7 cellular contexts compared by ENCODE assay signal in genomic region chr6:26754801-26755200, GRCh38.
DNase-seq lines count a peak whose midpoint lies in the region; ATAC-seq, FAIRE-seq and TF ChIP-seq lines count a peak whose summit lies in the region.
"Not testable (repeated sequence)": the region's sequence is repeated elsewhere in the genome, so short reads cannot be mapped to it uniquely, and the experiment has no call there.

No MANE protein-coding gene starts in this region.

- not testable (repeated sequence) for H4K20me1 ChIP-seq in astrocyte (ENCODE audit: insufficient read depth, low read length)

- H3K18ac ChIP-seq in mesenchymal stem cell (ENCODE audit: low read depth in 1 of 2, low read length in 2 of 2); neuronal stem cell (ENCODE audit: low read length): not testable (repeated sequence)

- H3K23ac ChIP-seq in mesenchymal stem cell (ENCODE audit: low read length in 2 of 2); neuronal stem cell (ENCODE audit: low read depth, low read length, poor library complexity): not testable (repeated sequence)

- H3K27ac ChIP-seq in CD4-positive, alpha-beta memory T cell (ENCODE audit: low read depth, low read length); HUES64 (ENCODE audit: low read depth, low read length); astrocyte (ENCODE audit: low read depth, low read length); mesenchymal stem cell (ENCODE audit: low read length, poor library complexity, severe bottlenecking); neuronal stem cell (replicated peaks; ENCODE audit: low read length): not testable (repeated sequence)

- intact Hi-C loops in CD4-positive, alpha-beta memory T cell (cut with micrococcal nuclease); activated CD4-positive, alpha-beta T cell treated with anti-CD3 and anti-CD28 coated beads for 36 hours (cut with DNase I, micrococcal nuclease): not testable (repeated sequence)

- not testable (repeated sequence) for H2AFZ ChIP-seq in astrocyte (ENCODE audit: low read depth, low read length); mesenchymal stem cell (ENCODE audit: low read depth, low read length)
- peak overlapping the region; percentile 53 for H2AFZ ChIP-seq in neuronal stem cell (ENCODE audit: low read length)

- H3K36me3 Mint-ChIP-seq in CD4-positive, alpha-beta memory T cell; astrocyte (ENCODE audit: low read depth, unreplicated experiment): not testable (repeated sequence)
- H3K36me3 Mint-ChIP-seq in activated CD4-positive, alpha-beta T cell treated with anti-CD3 and anti-CD28 coated beads for 36 hours (ENCODE audit: low read depth) = peaks cover 24% of the 10 kb centered on the region

- not testable (repeated sequence) for H2AK5ac ChIP-seq in mesenchymal stem cell (ENCODE audit: low read length, severe bottlenecking); neuronal stem cell (ENCODE audit: low read depth, low read length)

- peak overlapping the region in 2 of 8 donors; percentile 29 to 47 for H3K4me3 Mint-ChIP-seq in CD4-positive, alpha-beta memory T cell
- peak overlapping the region; percentile 27 for H3K4me3 Mint-ChIP-seq in activated CD4-positive, alpha-beta T cell treated with anti-CD3 and anti-CD28 coated beads for 36 hours
- H3K4me3 Mint-ChIP-seq in astrocyte (ENCODE audit: unreplicated experiment) = peak overlapping the region; percentile 90

- peak overlapping the region; percentile 62 for H3K4me2 ChIP-seq in astrocyte (ENCODE audit: low read length)
- H3K4me2 ChIP-seq in mesenchymal stem cell (ENCODE audit: low read length, poor library complexity, severe bottlenecking) = peak overlapping the region; percentile 79
- peak overlapping the region; percentile 52 for H3K4me2 ChIP-seq in neuronal stem cell (ENCODE audit: insufficient read depth, low read length, poor library complexity, severe bottlenecking)

- H3K79me2 ChIP-seq in astrocyte (ENCODE audit: insufficient read depth, low read length) = not testable (repeated sequence)

- TF ChIP-seq CTCF in astrocyte (IDR thresholded peaks at IDR 0.05; ENCODE audit: insufficient read depth, low read depth, low read length); fibroblast of mammary gland (conservative IDR thresholded peaks at IDR 0.05; ENCODE audit: control insufficient read depth, insufficient read depth, low read depth, low read length): not testable (repeated sequence)

- H2BK5ac ChIP-seq in mesenchymal stem cell (ENCODE audit: low read depth, low read length, poor library complexity, severe bottlenecking); neuronal stem cell (ENCODE audit: low read length): not testable (repeated sequence)

- H3K14ac ChIP-seq in mesenchymal stem cell (ENCODE audit: low read length in 2 of 2); neuronal stem cell (ENCODE audit: low read length): not testable (repeated sequence)

- CTCF ChIA-PET in CD4-positive, alpha-beta memory T cell (lab: Charles Lee; ENCODE audit: partially characterized antibody); activated CD4-positive, alpha-beta T cell treated with anti-CD3 and anti-CD28 coated beads for 36 hours (lab: Charles Lee): not testable (repeated sequence)

- 0% methylated on average over 20 of the region's 20 CpGs for WGBS in HUES64
- under 1% methylated on average over 20 of the region's 20 CpGs for WGBS in mesenchymal stem cell
- no CpG with 5 or more reads among the region's 20 CpGs for WGBS in neuronal stem cell (ENCODE audit: extremely low coverage in 2 of 2, insufficient read length in 2 of 2, insufficient replicate concordance in 1 of 2), 2 donors

- H3K27ac Mint-ChIP-seq in CD4-positive, alpha-beta memory T cell = peak overlapping the region in 5 of 7 donors; percentile 42 to 83 (median 79)
- not testable (repeated sequence) for H3K27ac Mint-ChIP-seq in activated CD4-positive, alpha-beta T cell treated with anti-CD3 and anti-CD28 coated beads for 36 hours; astrocyte (ENCODE audit: unreplicated experiment)

- not testable (repeated sequence) for ATAC-seq in activated CD4-positive, alpha-beta T cell treated with anti-CD3 and anti-CD28 coated beads for 36 hours

- not testable (repeated sequence) for H3K36me3 ChIP-seq in CD4-positive, alpha-beta memory T cell (ENCODE audit: insufficient read depth, low read length); HUES64 (ENCODE audit: insufficient read depth, low read length); astrocyte (ENCODE audit: insufficient read depth, low read length); mesenchymal stem cell (ENCODE audit: control insufficient read depth in 1 of 2, insufficient read depth in 2 of 2, low read depth in 1 of 2, low read length in 2 of 2); neuronal stem cell (replicated peaks in 1 of 2; ENCODE audit: control insufficient read depth in 2 of 2, insufficient read depth in 2 of 2, low read length in 2 of 2)

- H3K4me1 ChIP-seq in CD4-positive, alpha-beta memory T cell (ENCODE audit: insufficient read depth, low read length); HUES64 (ENCODE audit: insufficient read depth, low read length); astrocyte (ENCODE audit: insufficient read depth, low read length); mesenchymal stem cell (ENCODE audit: control insufficient read depth, insufficient read depth, low read depth, low read length); neuronal stem cell (ENCODE audit: control insufficient read depth in 2 of 2, insufficient read depth in 1 of 2, low read depth in 1 of 2, low read length in 2 of 2): not testable (repeated sequence)

- H3K4ac ChIP-seq in mesenchymal stem cell (ENCODE audit: low read depth in 1 of 2, low read length in 2 of 2); neuronal stem cell (ENCODE audit: low read length): not testable (repeated sequence)

- not testable (repeated sequence) for H2BK15ac ChIP-seq in mesenchymal stem cell (ENCODE audit: low read depth, poor library complexity, severe bottlenecking); neuronal stem cell (ENCODE audit: low read length)

- H3K9me3 ChIP-seq in CD4-positive, alpha-beta memory T cell (ENCODE audit: control insufficient read depth in 1 of 2, low read length in 2 of 2); HUES64 (ENCODE audit: insufficient read depth, low read depth, low read length); astrocyte (ENCODE audit: insufficient read depth, low read depth, low read length); mesenchymal stem cell (ENCODE audit: control insufficient read depth, low read length); neuronal stem cell (replicated peaks in 1 of 2; ENCODE audit: control insufficient read depth in 2 of 2, insufficient read depth in 1 of 2, low read depth in 1 of 2, low read length in 2 of 2): not testable (repeated sequence)

- peaks cover 13 to 29% of the 10 kb centered on the region in 2 donors for H3K27me3 Mint-ChIP-seq in CD4-positive, alpha-beta memory T cell
- H3K27me3 Mint-ChIP-seq in activated CD4-positive, alpha-beta T cell treated with anti-CD3 and anti-CD28 coated beads for 36 hours = peaks cover 49% of the 10 kb centered on the region
- peaks cover 47% of the 10 kb centered on the region for H3K27me3 Mint-ChIP-seq in astrocyte (ENCODE audit: low read depth, unreplicated experiment)

- FAIRE-seq in astrocyte (lab: Jason Lieb, UNC) = not testable (repeated sequence)

- not testable (repeated sequence) for H3K79me1 ChIP-seq in mesenchymal stem cell (replicated peaks; ENCODE audit: low read length, poor library complexity, severe bottlenecking); neuronal stem cell (ENCODE audit: low read depth, low read length)

- H2BK12ac ChIP-seq in mesenchymal stem cell (ENCODE audit: low read length in 2 of 2); neuronal stem cell (ENCODE audit: low read length): not testable (repeated sequence)

- not testable (repeated sequence) for H3K27me3 ChIP-seq in CD4-positive, alpha-beta memory T cell (ENCODE audit: insufficient read depth, low read length)
- peaks cover 39% of the 10 kb centered on the region for H3K27me3 ChIP-seq in HUES64 (ENCODE audit: insufficient read depth, low read length)
- H3K27me3 ChIP-seq in astrocyte (ENCODE audit: insufficient read depth, low read length) = peaks cover 11% of the 10 kb centered on the region
- peaks cover 14 to 17% of the 10 kb centered on the region in 2 experiments for H3K27me3 ChIP-seq in mesenchymal stem cell (ENCODE audit: control insufficient read depth in 1 of 2, insufficient read depth in 1 of 2, low read length in 2 of 2)
- peaks cover 3 to 25% (median 18%) of the 10 kb centered on the region in 3 experiments for H3K27me3 ChIP-seq in neuronal stem cell (ENCODE audit: control insufficient read depth in 3 of 3, insufficient read depth in 3 of 3, low read depth in 1 of 3, low read length in 3 of 3)

- not testable (repeated sequence) for H2BK120ac ChIP-seq in mesenchymal stem cell (ENCODE audit: low read depth, low read length); neuronal stem cell (ENCODE audit: low read depth, low read length)

- POLR2A ChIA-PET in CD4-positive, alpha-beta memory T cell (lab: Charles Lee; ENCODE audit: partially characterized antibody); activated CD4-positive, alpha-beta T cell treated with anti-CD3 and anti-CD28 coated beads for 36 hours (lab: Charles Lee): not testable (repeated sequence)

- H3K9ac ChIP-seq in HUES64 (ENCODE audit: low read depth, low read length); astrocyte (ENCODE audit: low read length); mesenchymal stem cell (ENCODE audit: low read length); neuronal stem cell (ENCODE audit: low read depth, low read length, poor library complexity): not testable (repeated sequence)

- peaks cover 0 to 39% (median 18%) of the 10 kb centered on the region in 8 donors for H3K9me3 Mint-ChIP-seq in CD4-positive, alpha-beta memory T cell
- H3K9me3 Mint-ChIP-seq in activated CD4-positive, alpha-beta T cell treated with anti-CD3 and anti-CD28 coated beads for 36 hours (ENCODE audit: low read depth) = peaks cover 17% of the 10 kb centered on the region
- H3K9me3 Mint-ChIP-seq in astrocyte (ENCODE audit: unreplicated experiment) = not testable (repeated sequence)

- not testable (repeated sequence) for DNase-seq in CD4-positive, alpha-beta memory T cell; activated CD4-positive, alpha-beta T cell treated with anti-CD3 and anti-CD28 coated beads for 36 hours; astrocyte (ENCODE audit: low read depth); fibroblast of mammary gland (ENCODE audit: low read depth); mesenchymal stem cell; neuronal stem cell (ENCODE audit: low spot score)

- H4K8ac ChIP-seq in mesenchymal stem cell (ENCODE audit: low read length); neuronal stem cell (ENCODE audit: low read depth, low read length): not testable (repeated sequence)

- H4K91ac ChIP-seq in mesenchymal stem cell (ENCODE audit: low read length); neuronal stem cell (ENCODE audit: low read depth, low read length, poor library complexity): not testable (repeated sequence)

- not testable (repeated sequence) for H3K4me1 Mint-ChIP-seq in CD4-positive, alpha-beta memory T cell; activated CD4-positive, alpha-beta T cell treated with anti-CD3 and anti-CD28 coated beads for 36 hours
- H3K4me1 Mint-ChIP-seq in astrocyte (ENCODE audit: low read depth, unreplicated experiment) = peaks cover 11% of the 10 kb centered on the region

- not testable (repeated sequence) for H3K4me3 ChIP-seq in CD4-positive, alpha-beta memory T cell (ENCODE audit: low read length in 2 of 2); astrocyte (ENCODE audit: insufficient read depth, low read depth, low read length)
- H3K4me3 ChIP-seq in HUES64 (ENCODE audit: low read length) = peak overlapping the region; percentile 61
- H3K4me3 ChIP-seq in fibroblast of mammary gland (ENCODE audit: control insufficient read depth, low read depth, low read length) = peak overlapping the region; percentile 26
- peak overlapping the region in 1 of 2 experiments; percentile 58 for H3K4me3 ChIP-seq in mesenchymal stem cell (ENCODE audit: insufficient read depth in 1 of 2, low read depth in 1 of 2, low read length in 2 of 2)
- peak overlapping the region; percentile 30 to 68 for H3K4me3 ChIP-seq in neuronal stem cell (ENCODE audit: low read length in 2 of 2)
